1 cellular context compared by ENCODE assay signal in genomic region chr2:47038656-47039501, GRCh38.
TF ChIP-seq lines count a peak whose summit lies in the region.

No MANE protein-coding gene starts in this region.

TF ChIP-seq in GM23338, 12 proteins besides CTCF, POLR2A, EP300 and RAD21 (continued from another document):
- TF ChIP-seq, protein P1, sequence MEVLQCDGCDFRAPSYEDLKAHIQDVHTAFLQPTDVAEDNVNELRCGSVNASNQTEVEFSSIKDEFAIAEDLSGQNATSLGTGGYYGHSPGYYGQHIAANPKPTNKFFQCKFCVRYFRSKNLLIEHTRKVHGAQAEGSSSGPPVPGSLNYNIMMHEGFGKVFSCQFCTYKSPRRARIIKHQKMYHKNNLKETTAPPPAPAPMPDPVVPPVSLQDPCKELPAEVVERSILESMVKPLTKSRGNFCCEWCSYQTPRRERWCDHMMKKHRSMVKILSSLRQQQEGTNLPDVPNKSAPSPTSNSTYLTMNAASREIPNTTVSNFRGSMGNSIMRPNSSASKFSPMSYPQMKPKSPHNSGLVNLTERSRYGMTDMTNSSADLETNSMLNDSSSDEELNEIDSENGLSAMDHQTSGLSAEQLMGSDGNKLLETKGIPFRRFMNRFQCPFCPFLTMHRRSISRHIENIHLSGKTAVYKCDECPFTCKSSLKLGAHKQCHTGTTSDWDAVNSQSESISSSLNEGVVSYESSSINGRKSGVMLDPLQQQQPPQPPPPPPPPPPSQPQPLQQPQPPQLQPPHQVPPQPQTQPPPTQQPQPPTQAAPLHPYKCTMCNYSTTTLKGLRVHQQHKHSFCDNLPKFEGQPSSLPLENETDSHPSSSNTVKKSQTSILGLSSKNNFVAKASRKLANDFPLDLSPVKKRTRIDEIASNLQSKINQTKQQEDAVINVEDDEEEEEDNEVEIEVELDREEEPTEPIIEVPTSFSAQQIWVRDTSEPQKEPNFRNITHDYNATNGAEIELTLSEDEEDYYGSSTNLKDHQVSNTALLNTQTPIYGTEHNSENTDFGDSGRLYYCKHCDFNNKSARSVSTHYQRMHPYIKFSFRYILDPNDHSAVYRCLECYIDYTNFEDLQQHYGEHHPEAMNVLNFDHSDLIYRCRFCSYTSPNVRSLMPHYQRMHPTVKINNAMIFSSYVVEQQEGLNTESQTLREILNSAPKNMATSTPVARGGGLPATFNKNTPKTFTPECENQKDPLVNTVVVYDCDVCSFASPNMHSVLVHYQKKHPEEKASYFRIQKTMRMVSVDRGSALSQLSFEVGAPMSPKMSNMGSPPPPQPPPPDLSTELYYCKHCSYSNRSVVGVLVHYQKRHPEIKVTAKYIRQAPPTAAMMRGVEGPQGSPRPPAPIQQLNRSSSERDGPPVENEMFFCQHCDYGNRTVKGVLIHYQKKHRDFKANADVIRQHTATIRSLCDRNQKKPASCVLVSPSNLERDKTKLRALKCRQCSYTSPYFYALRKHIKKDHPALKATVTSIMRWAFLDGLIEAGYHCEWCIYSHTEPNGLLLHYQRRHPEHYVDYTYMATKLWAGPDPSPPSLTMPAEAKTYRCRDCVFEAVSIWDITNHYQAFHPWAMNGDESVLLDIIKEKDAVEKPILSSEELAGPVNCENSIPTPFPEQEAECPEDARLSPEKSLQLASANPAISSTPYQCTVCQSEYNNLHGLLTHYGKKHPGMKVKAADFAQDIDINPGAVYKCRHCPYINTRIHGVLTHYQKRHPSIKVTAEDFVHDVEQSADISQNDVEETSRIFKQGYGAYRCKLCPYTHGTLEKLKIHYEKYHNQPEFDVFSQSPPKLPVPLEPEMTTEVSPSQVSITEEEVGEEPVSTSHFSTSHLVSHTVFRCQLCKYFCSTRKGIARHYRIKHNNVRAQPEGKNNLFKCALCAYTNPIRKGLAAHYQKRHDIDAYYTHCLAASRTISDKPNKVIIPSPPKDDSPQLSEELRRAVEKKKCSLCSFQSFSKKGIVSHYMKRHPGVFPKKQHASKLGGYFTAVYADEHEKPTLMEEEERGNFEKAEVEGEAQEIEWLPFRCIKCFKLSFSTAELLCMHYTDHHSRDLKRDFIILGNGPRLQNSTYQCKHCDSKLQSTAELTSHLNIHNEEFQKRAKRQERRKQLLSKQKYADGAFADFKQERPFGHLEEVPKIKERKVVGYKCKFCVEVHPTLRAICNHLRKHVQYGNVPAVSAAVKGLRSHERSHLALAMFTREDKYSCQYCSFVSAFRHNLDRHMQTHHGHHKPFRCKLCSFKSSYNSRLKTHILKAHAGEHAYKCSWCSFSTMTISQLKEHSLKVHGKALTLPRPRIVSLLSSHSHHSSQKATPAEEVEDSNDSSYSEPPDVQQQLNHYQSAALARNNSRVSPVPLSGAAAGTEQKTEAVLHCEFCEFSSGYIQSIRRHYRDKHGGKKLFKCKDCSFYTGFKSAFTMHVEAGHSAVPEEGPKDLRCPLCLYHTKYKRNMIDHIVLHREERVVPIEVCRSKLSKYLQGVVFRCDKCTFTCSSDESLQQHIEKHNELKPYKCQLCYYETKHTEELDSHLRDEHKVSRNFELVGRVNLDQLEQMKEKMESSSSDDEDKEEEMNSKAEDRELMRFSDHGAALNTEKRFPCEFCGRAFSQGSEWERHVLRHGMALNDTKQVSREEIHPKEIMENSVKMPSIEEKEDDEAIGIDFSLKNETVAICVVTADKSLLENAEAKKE (CRISPR knock-in tag; IDR thresholded peaks at IDR 0.05) = no peak
- no peak for TF ChIP-seq EZH2 (IDR thresholded peaks at IDR 0.05; ENCODE audit: low read depth, unreplicated experiment)
